ENCODE assay signal across 17 cellular contexts in the genomic region with DNA sequence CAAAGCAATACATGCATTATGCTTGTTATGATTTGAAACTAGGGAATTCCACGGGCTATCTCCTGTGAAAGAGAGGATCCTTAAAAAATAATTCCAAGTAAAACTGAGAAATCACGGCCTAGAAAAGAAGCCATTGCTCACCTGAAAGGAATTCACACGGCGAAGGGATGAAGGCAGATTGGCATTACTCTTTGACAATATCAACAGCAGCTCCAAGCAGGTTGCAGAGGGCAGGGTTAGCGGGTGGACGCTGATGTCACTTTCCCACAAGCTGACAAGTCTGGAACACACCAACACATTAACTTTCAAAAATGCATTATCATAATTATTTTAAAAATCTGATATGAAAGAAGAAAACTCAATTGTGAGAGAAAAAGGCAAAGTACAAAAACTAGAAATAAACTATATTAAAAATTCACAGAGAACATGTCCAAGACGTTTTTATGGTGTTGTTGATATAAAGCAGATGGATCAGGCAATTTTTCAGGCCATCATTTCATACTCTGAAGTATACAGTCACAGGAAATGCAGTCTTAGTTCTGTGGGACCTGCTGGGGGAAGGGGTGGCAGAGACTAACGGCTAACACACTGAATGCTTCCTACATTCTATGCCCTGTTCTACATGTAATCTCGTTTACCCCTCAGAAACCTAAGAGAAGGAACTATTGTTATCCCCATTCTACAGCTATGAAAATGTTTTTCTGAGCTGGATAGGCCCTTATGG.
DNase-seq lines count a peak whose midpoint lies in the region; ATAC-seq, FAIRE-seq and TF ChIP-seq lines count a peak whose summit lies in the region.
"Had no signal": no experiment of that assay in that cellular context is flagged by ENCODE, and none has a peak within 500 bp of the region (broad histone marks: within the 10 kb centered on the region; RNA-seq: fewer than 3 reads in every experiment).

No MANE protein-coding gene starts in this region.

- no peak for FAIRE-seq in D721Med (lab: Jason Lieb, UNC)
- FAIRE-seq: GM18507, H54 had no signal

- H3K4me3 Mint-ChIP-seq in HFFc6 = peak overlapping the region; percentile 57
- no peak overlapping the region for H3K4me3 Mint-ChIP-seq in T-helper 17 cell
- H3K4me3 Mint-ChIP-seq: T-helper 2 cell treated with Interferon-gamma antibody and Interleukin-4, amounts not matched to agents 5 μg/mL and 100 μg/mL, for 36 hours had no signal

- no peaks in the 10 kb centered on the region for H3K9me3 Mint-ChIP-seq in HFFc6
- H3K9me3 Mint-ChIP-seq: T-helper 2 cell treated with Interferon-gamma antibody and Interleukin-4, amounts not matched to agents 5 μg/mL and 100 μg/mL, for 36 hours had no signal

- H3K4me1 Mint-ChIP-seq in HFFc6 (ENCODE audit: low read depth) (peaks cover 74% of the 10 kb centered on the region), T-helper 17 cell (no peaks in the 10 kb centered on the region)

- peak overlapping the region; percentile 76 for H3K27ac Mint-ChIP-seq in HFFc6
- H3K27ac Mint-ChIP-seq in T-helper 17 cell = peak overlapping the region; percentile 8
- H3K27ac Mint-ChIP-seq: T-helper 2 cell treated with Interferon-gamma antibody and Interleukin-4, amounts not matched to agents 5 μg/mL and 100 μg/mL, for 36 hours had no signal

- DNase-seq in HFFc6 (no peak), T-helper 17 cell (no peak), iris pigment epithelial cell (ENCODE audit: low read depth) (peak; percentile 25), D721Med (ENCODE audit: insufficient read length, low spot score) (no peak), HK-2 (ENCODE audit: unreplicated experiment) (no peak), T-helper 1 cell (no peak), DMS79 treated with DMSO at 0.1 percent for 48 hours (lab: John Stamatoyannopoulos, UW) (no peak)
- DNase-seq: activated CD8-positive, alpha-beta memory T cell treated with anti-CD3 and anti-CD28 coated beads for 24 hours; central memory CD4-positive, alpha-beta T cell; NCI-H1694; NCI-H345; occipital lobe; right lobe of liver had no signal

- no peaks in the 10 kb centered on the region for H3K9me3 ChIP-seq in T-helper 17 cell (ENCODE audit: control insufficient read depth, low read length, poor library complexity, severe bottlenecking)
- H3K9me3 ChIP-seq: right lobe of liver had no signal

- no peak for ATAC-seq in T-helper 17 cell
- ATAC-seq: left lobe of liver, right lobe of liver had no signal

- H3K27me3 Mint-ChIP-seq in HFFc6 (ENCODE audit: insufficient read depth) = no peaks in the 10 kb centered on the region; the same call in 1 of the 2 replicates
- H3K27me3 Mint-ChIP-seq in T-helper 17 cell = no peaks in the 10 kb centered on the region

- H3K36me3 Mint-ChIP-seq in HFFc6 (ENCODE audit: low read depth) = no peaks in the 10 kb centered on the region
- H3K36me3 Mint-ChIP-seq in T-helper 17 cell (ENCODE audit: low read depth) = peaks cover 4% of the 10 kb centered on the region

- no peak for TF ChIP-seq CTCF in HFFc6 (IDR thresholded peaks at IDR 0.05)
- TF ChIP-seq CTCF in D721Med (IDR thresholded peaks at IDR 0.05; ENCODE audit: insufficient read depth, missing control alignments) = no peak
